1 cellular context compared by ENCODE assay signal in the genomic region with DNA sequence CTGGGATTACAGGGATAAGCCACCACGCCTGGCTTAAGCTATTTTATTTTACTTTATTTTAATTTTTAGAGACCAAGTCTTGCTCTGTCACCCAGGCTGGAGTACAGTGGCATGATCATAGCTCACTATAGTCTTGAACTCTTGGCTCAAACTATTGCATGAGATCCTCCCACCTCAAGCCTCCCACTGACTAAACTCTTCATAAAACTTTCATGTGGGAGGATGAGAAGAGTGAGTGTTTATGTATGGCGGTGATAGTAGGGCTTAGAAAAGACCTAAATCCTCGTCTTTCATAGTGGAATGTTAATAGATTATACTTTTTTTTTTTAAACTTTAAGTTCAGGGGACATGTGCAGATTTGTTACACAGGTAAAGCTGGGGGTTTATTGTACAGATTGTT.
"Had no signal": no experiment of that assay in that cellular context is flagged by ENCODE, and none has a peak within 500 bp of the region (broad histone marks: within the 10 kb centered on the region; RNA-seq: fewer than 3 reads in every experiment).

No MANE protein-coding gene starts in this region.

- H3K4me3 ChIP-seq: GM12878 had no signal

- ATAC-seq: GM12878 had no signal
